8 cellular contexts compared by ENCODE assay signal in genomic region chr19:1813197-1813836, GRCh38. TPM values are rescaled to one million over a fixed set of nuclear protein-coding genes. Genes with fewer than 3 reads are reported as not detected.
A peak's percentile ranks its signal among the peaks of the same experiment; 100 is the strongest.
DNase-seq lines count a peak whose midpoint lies in the region; ATAC-seq, FAIRE-seq and TF ChIP-seq lines count a peak whose summit lies in the region.

No MANE protein-coding gene starts in this region.

- TF ChIP-seq CTCF in GM06990 (IDR thresholded peaks at IDR 0.05; ENCODE audit: insufficient read depth, low read length, poor library complexity, severe bottlenecking) (no peak), Panc1 (IDR thresholded peaks at IDR 0.05) (no peak), endothelial cell of umbilical vein (IDR thresholded peaks at IDR 0.05; ENCODE audit: extremely low read depth in 1 of 2, insufficient read depth in 1 of 2, low read depth in 1 of 2, low read length in 2 of 2) (no peak)

- no peak overlapping the region for H2AK5ac ChIP-seq in trophoblast cell (ENCODE audit: low read length)

- H4K8ac ChIP-seq in trophoblast cell (ENCODE audit: low read depth, low read length): no peak overlapping the region

- H4K12ac ChIP-seq in trophoblast cell (ENCODE audit: low read depth, low read length): no peak overlapping the region

- H3K14ac ChIP-seq in trophoblast cell (ENCODE audit: low read length): no peak overlapping the region

- WGBS in trophoblast cell (ENCODE audit: extremely low coverage, insufficient coverage, insufficient read length): no CpG with 5 or more reads among the region's 13 CpGs

- H3K4me3 ChIP-seq in GM06990 (replicated peaks; ENCODE audit: low read depth, low read length) (peak overlapping the region; percentile 66), Panc1 (ENCODE audit: low read depth in 2 of 2, low read length in 2 of 2) (peak overlapping the region; percentile 54 to 71), endothelial cell of umbilical vein (replicated peaks in 1 of 3; ENCODE audit: insufficient read depth in 1 of 3, low read depth in 1 of 3, low read length in 3 of 3) (peak overlapping the region in 2 of 3 experiments; percentile 36 to 66), trophoblast cell (ENCODE audit: low read depth, low read length) (peak overlapping the region; percentile 62)

- in situ Hi-C loops in Panc1 (cut with HindIII; ENCODE audit: low pct_unique_long_range_greater_than_20kb, low sequenced_read_pairs): no loop called here
- in situ Hi-C loops in G401 (cut with HindIII; ENCODE audit: low sequenced_read_pairs): no loop called here

- H3K36me3 ChIP-seq in GM06990 (ENCODE audit: control insufficient read depth, insufficient read depth, low read length): peaks cover 17% of the 10 kb centered on the region
- no peaks in the 10 kb centered on the region for H3K36me3 ChIP-seq in Panc1 (ENCODE audit: control insufficient read depth, insufficient read depth, low read length)
- peaks cover 3 to 18% of the 10 kb centered on the region in 2 experiments for H3K36me3 ChIP-seq in endothelial cell of umbilical vein (ENCODE audit: control insufficient read depth in 2 of 2, extremely low read depth in 1 of 2, insufficient read depth in 2 of 2, low read length in 2 of 2)
- peaks cover 36% of the 10 kb centered on the region in 2 experiments for H3K36me3 ChIP-seq in trophoblast cell (ENCODE audit: control insufficient read depth in 1 of 2, insufficient read depth in 2 of 2, low read length in 2 of 2)

- H3K4me1 ChIP-seq in Panc1 (ENCODE audit: control insufficient read depth, insufficient read depth, low read length): peaks cover 16% of the 10 kb centered on the region; the same call in 1 of the 2 replicates
- H3K4me1 ChIP-seq in endothelial cell of umbilical vein (ENCODE audit: control insufficient read depth, extremely low read depth, insufficient read depth, low read length): peaks cover 13% of the 10 kb centered on the region
- H3K4me1 ChIP-seq in trophoblast cell (ENCODE audit: control insufficient read depth in 1 of 2, insufficient read depth in 2 of 2, low read length in 2 of 2): peaks cover 0 to 14% of the 10 kb centered on the region in 2 experiments

- intact Hi-C loops in Panc1 (cut with micrococcal nuclease; ENCODE audit: unreplicated experiment): no loop called here
- intact Hi-C loops in endothelial cell of umbilical vein (cut with micrococcal nuclease): loop anchor here (2.0 to 5.0 kb wide), 2 partner anchors 36 to 161 kb away; partner anchors contain the start of gene TCF3

- DNase-seq in GM06990 (ENCODE audit: extremely low read depth, insufficient read length) (no peak), Panc1 (ENCODE audit: low read depth, low spot score) (no peak), endothelial cell of umbilical vein (ENCODE audit: low read depth, low spot score) (no peak), trophoblast cell (no peak), medulla oblongata (ENCODE audit: extremely low spot score) (no peak), NCI-H226 (no peak), G401 (ENCODE audit: low spot score) (no peak)

- ATAC-seq in Panc1 (no peak), HG02973 (IDR thresholded peaks at IDR 0.05; ENCODE audit: unreplicated experiment) (no peak)

- H2BK5ac ChIP-seq in trophoblast cell (ENCODE audit: low read depth, low read length, poor library complexity): no peak overlapping the region

- no peak overlapping the region for H4K91ac ChIP-seq in trophoblast cell (ENCODE audit: low read depth, low read length)

- CTCF ChIA-PET in Panc1 (lab: Charles Lee): no interaction called here
- CTCF ChIA-PET in endothelial cell of umbilical vein (lab: Charles Lee): interaction anchor here (0.6 to 4.0 kb wide), 3 partner anchors 13 to 25 kb away, joined by 3 to 24 read pairs (median 4); no protein-coding TSS in a partner anchor

- H3K4me2 ChIP-seq in endothelial cell of umbilical vein (ENCODE audit: insufficient read depth, low read length) (peak overlapping the region; percentile 90), trophoblast cell (ENCODE audit: low read length) (peak overlapping the region; percentile 88)

- POLR2A ChIA-PET in Panc1 (lab: Charles Lee) (no interaction called here), endothelial cell of umbilical vein (lab: Charles Lee) (interaction anchor here (0.5 kb wide), 1 partner anchor 202 kb away, joined by 7 read pairs; no protein-coding TSS in a partner anchor)

- H3K27ac ChIP-seq in Panc1 (ENCODE audit: low read length) (peak overlapping the region; percentile 86), endothelial cell of umbilical vein (ENCODE audit: insufficient read depth, low read depth, low read length) (no peak overlapping the region), trophoblast cell (ENCODE audit: low read depth, low read length) (no peak overlapping the region)

- H3K9me1 ChIP-seq in endothelial cell of umbilical vein (replicated peaks; ENCODE audit: control insufficient read depth, extremely low read depth, insufficient read depth, low read length): no peaks in the 10 kb centered on the region

- H3K27me3 ChIP-seq in GM06990 (replicated peaks; ENCODE audit: control insufficient read depth, insufficient read depth, low read length) (no peaks in the 10 kb centered on the region; the same call in 1 of the 2 replicates), Panc1 (ENCODE audit: control insufficient read depth, insufficient read depth, low read length) (no peaks in the 10 kb centered on the region), endothelial cell of umbilical vein (ENCODE audit: control insufficient read depth in 2 of 2, insufficient read depth in 2 of 2, low read length in 2 of 2) (no peaks in the 10 kb centered on the region), trophoblast cell (ENCODE audit: insufficient read depth, low read length) (no peaks in the 10 kb centered on the region)

- no peak overlapping the region for H3K18ac ChIP-seq in trophoblast cell (ENCODE audit: low read length)

- H3K9ac ChIP-seq in endothelial cell of umbilical vein (replicated peaks; ENCODE audit: extremely low read depth, insufficient read depth, low read length) (no peak overlapping the region), trophoblast cell (ENCODE audit: low read length) (no peak overlapping the region)

- H3K4ac ChIP-seq in trophoblast cell (ENCODE audit: low read depth, low read length): no peak overlapping the region

- no peak overlapping the region for H3K23ac ChIP-seq in trophoblast cell (ENCODE audit: low read length)

- H3K9me3 ChIP-seq in Panc1 (ENCODE audit: control insufficient read depth, insufficient read depth, low read depth, low read length) (no peaks in the 10 kb centered on the region), endothelial cell of umbilical vein (replicated peaks; ENCODE audit: control insufficient read depth, insufficient read depth, low read length) (no peaks in the 10 kb centered on the region), trophoblast cell (ENCODE audit: insufficient read depth, low read depth, low read length) (no peaks in the 10 kb centered on the region)

- H3K79me2 ChIP-seq in endothelial cell of umbilical vein (ENCODE audit: control insufficient read depth, insufficient read depth, low read length) (no peaks in the 10 kb centered on the region), trophoblast cell (ENCODE audit: control insufficient read depth, insufficient read depth, low read length, poor library complexity) (no peaks in the 10 kb centered on the region)

- FAIRE-seq in endothelial cell of umbilical vein (lab: Jason Lieb, UNC): no peak

- BruUV-seq in Panc1 (replicated peaks; lab: Mats Ljungman, UMichigan): no TSS peak
- BruUV-seq in endothelial cell of umbilical vein (replicated peaks; lab: Mats Ljungman, UMichigan): no TSS peak

- dilution Hi-C loops in endothelial cell of umbilical vein (cut with MboI; ENCODE audit: extremely low pct_ligation_motif_present, low sequenced_read_pairs): no loop called here

- H2BK12ac ChIP-seq in trophoblast cell (ENCODE audit: low read length): no peak overlapping the region

- H4K20me1 ChIP-seq in endothelial cell of umbilical vein (replicated peaks; ENCODE audit: control insufficient read depth, extremely low read depth, insufficient read depth, low read length): no peaks in the 10 kb centered on the region

- no peak for TF ChIP-seq POLR2A in endothelial cell of umbilical vein (IDR thresholded peaks at IDR 0.05; ENCODE audit: low read depth, low read length)

- H3K79me1 ChIP-seq in trophoblast cell (ENCODE audit: low read length): no peaks in the 10 kb centered on the region

- no peak overlapping the region for H2AFZ ChIP-seq in endothelial cell of umbilical vein (ENCODE audit: low read depth, low read length)
- H2AFZ ChIP-seq in trophoblast cell (ENCODE audit: insufficient read depth, low read length, poor library complexity): no peak overlapping the region

- no peak overlapping the region for H2BK120ac ChIP-seq in trophoblast cell (ENCODE audit: insufficient read depth, low read length, poor library complexity)

RNA-seq across cellular contexts. Expression of gene ATP8B3, which starts 1.2 kb away (rescaled TPM):
- total RNA-seq in Panc1 (2021; ENCODE audit: unreplicated experiment) (67.7 TPM), endothelial cell of umbilical vein (5.1 and 7.3 TPM in 2 replicates)
- 30.0 TPM for polyA plus RNA-seq in Panc1 (2012; ENCODE audit: insufficient read length)
- 1.1 and 1.4 TPM in 2 replicates for polyA plus RNA-seq in endothelial cell of umbilical vein
- 0.97 and 1.1 TPM in 2 replicates for polyA plus RNA-seq in endothelial cell of umbilical vein (2011; cell fraction: cytosol; rRNA removed)
- 3.6 and 4.2 TPM in 2 replicates for polyA plus RNA-seq in endothelial cell of umbilical vein (2011; cell fraction: nucleus; rRNA removed)
- 0.91 and 1.3 TPM in 2 replicates for polyA plus RNA-seq in endothelial cell of umbilical vein (2012)
- polyA minus RNA-seq in endothelial cell of umbilical vein: 1.9 and 2.6 TPM in 2 replicates
- polyA minus RNA-seq in endothelial cell of umbilical vein (2011; cell fraction: cytosol; rRNA and poly(A)+ RNA removed): 6.5 TPM
- polyA minus RNA-seq in endothelial cell of umbilical vein (2011; cell fraction: nucleus; rRNA and poly(A)+ RNA removed): 0.63 and 0.72 TPM in 2 replicates
- 0.94 and 0.97 TPM in 2 replicates for polyA plus RNA-seq in trophoblast cell (2013)
- 2.5 and 5.5 TPM in 2 replicates for total RNA-seq in G401 (2014; rRNA removed; shearing (Covaris generic))

RNA-seq across cellular contexts. Expression of gene REXO1, which starts 35.0 kb away (rescaled TPM):
- total RNA-seq in Panc1 (2021; ENCODE audit: unreplicated experiment): 52.1 TPM
- polyA plus RNA-seq in Panc1 (2012; ENCODE audit: insufficient read length): 66.2 TPM
- 41.1 and 44.6 TPM in 2 replicates for total RNA-seq in endothelial cell of umbilical vein
- polyA plus RNA-seq in endothelial cell of umbilical vein: 56.9 and 88.8 TPM in 2 replicates
- polyA plus RNA-seq in endothelial cell of umbilical vein (2011; cell fraction: cytosol; rRNA removed): 18.9 and 26.1 TPM in 2 replicates
- 112 and 117 TPM in 2 replicates for polyA plus RNA-seq in endothelial cell of umbilical vein (2011; cell fraction: nucleus; rRNA removed)
- 23.1 and 32.6 TPM in 2 replicates for polyA plus RNA-seq in endothelial cell of umbilical vein (2012)
- 13.5 and 14.6 TPM in 2 replicates for polyA minus RNA-seq in endothelial cell of umbilical vein
- 18.6 TPM for polyA minus RNA-seq in endothelial cell of umbilical vein (2011; cell fraction: cytosol; rRNA and poly(A)+ RNA removed)
- 13.1 and 32.2 TPM in 2 replicates for polyA minus RNA-seq in endothelial cell of umbilical vein (2011; cell fraction: nucleus; rRNA and poly(A)+ RNA removed)
- polyA plus RNA-seq in trophoblast cell (2013): 24.5 and 26.8 TPM in 2 replicates
- 7.8 and 10.7 TPM in 2 replicates for total RNA-seq in G401 (2014; rRNA removed; shearing (Covaris generic))

RNA-seq across cellular contexts. Expression of gene KLF16, which starts 50.1 kb away (rescaled TPM):
- total RNA-seq in Panc1 (2021; ENCODE audit: unreplicated experiment) (79.3 TPM), endothelial cell of umbilical vein (36.6 and 38.0 TPM in 2 replicates)
- 74.5 TPM for polyA plus RNA-seq in Panc1 (2012; ENCODE audit: insufficient read length)
- polyA plus RNA-seq in endothelial cell of umbilical vein: 11.6 and 22.6 TPM in 2 replicates
- 6.0 and 10.4 TPM in 2 replicates for polyA plus RNA-seq in endothelial cell of umbilical vein (2011; cell fraction: cytosol; rRNA removed)
- 4.4 and 4.6 TPM in 2 replicates for polyA plus RNA-seq in endothelial cell of umbilical vein (2011; cell fraction: nucleus; rRNA removed)
- polyA plus RNA-seq in endothelial cell of umbilical vein (2012): 12.1 and 19.5 TPM in 2 replicates
- polyA minus RNA-seq in endothelial cell of umbilical vein: 3.1 and 3.2 TPM in 2 replicates
- polyA minus RNA-seq in endothelial cell of umbilical vein (2011; cell fraction: cytosol; rRNA and poly(A)+ RNA removed): 19.7 TPM
- polyA minus RNA-seq in endothelial cell of umbilical vein (2011; cell fraction: nucleus; rRNA and poly(A)+ RNA removed): 2.0 and 3.2 TPM in 2 replicates
- 18.5 and 21.1 TPM in 2 replicates for polyA plus RNA-seq in trophoblast cell (2013)
- total RNA-seq in G401 (2014; rRNA removed; shearing (Covaris generic)): 27.9 and 29.2 TPM in 2 replicates
